ENCODE assay signal across 20 cellular contexts in genomic region chrX:41014776-41015175, GRCh38.
DNase-seq lines count a peak whose midpoint lies in the region; ATAC-seq and TF ChIP-seq lines count a peak whose summit lies in the region.
"Had no signal": no experiment of that assay in that cellular context is flagged by ENCODE, and none has a peak within 500 bp of the region (broad histone marks: within the 10 kb centered on the region; RNA-seq: fewer than 3 reads in every experiment).

No MANE protein-coding gene starts in this region.

- ATAC-seq in HG03025 (IDR thresholded peaks at IDR 0.05; ENCODE audit: low FRiP score, unreplicated experiment): no peak
- ATAC-seq: activated CD8-positive, alpha-beta memory T cell treated with anti-CD3 and anti-CD28 coated beads, Interleukin-2, amount 10 ng/mL, durations not matched to agents 7 days and 5 days had no signal

- TF ChIP-seq CTCF in RWPE1 (conservative IDR thresholded peaks at IDR 0.05; ENCODE audit: low read depth): no peak
- TF ChIP-seq CTCF in fibroblast of the aortic adventitia (IDR thresholded peaks at IDR 0.05; ENCODE audit: insufficient read depth, low read length): no peak

- POLR2A ChIA-PET in RWPE1 (lab: Yijun Ruan, JAX; ENCODE audit: low non-redundant PET): no interaction called here

- CTCF ChIA-PET in RWPE1 (lab: Yijun Ruan, JAX): no interaction called here

- no peak overlapping the region for H3K4me3 ChIP-seq in fibroblast of the aortic adventitia (ENCODE audit: low read depth, low read length)
- H3K4me3 ChIP-seq: ascending aorta, lung, Peyer's patch had no signal

- DNase-seq in DMS53 (lab: John Stamatoyannopoulos, UW) (peak; percentile 6), DMS53 treated with DMSO at 0.1 percent for 48 hours (lab: John Stamatoyannopoulos, UW; ENCODE audit: unreplicated experiment) (no peak), Daoy (ENCODE audit: low read depth) (peak; percentile 54), RWPE1 (ENCODE audit: low spot score) (peak; percentile 35), fibroblast of the aortic adventitia (ENCODE audit: low read depth) (peak; percentile 41), foreskin melanocyte (no peak), NOMO-1 treated with DMSO at 0.1 percent for 48 hours (lab: John Stamatoyannopoulos, UW; ENCODE audit: unreplicated experiment) (no peak)
- DNase-seq: activated CD8-positive, alpha-beta memory T cell treated with anti-CD3 and anti-CD28 coated beads, Interleukin-2, amount 10 ng/mL, durations not matched to agents 7 days and 5 days; CD4-positive, alpha-beta memory T cell; dermis blood vessel endothelial cell; GF-D8; H7; KG1; NCI-H1694; NCI-H524; Peyer's patch had no signal

- H3K27ac ChIP-seq in RWPE1: no peak overlapping the region
- H3K27ac ChIP-seq: 22Rv1, ascending aorta, Peyer's patch had no signal

Comparison
In these comparisons a context has a peak if more than half of its experiments do, and no peak if none do; other contexts are left out.
1. DNase-seq: peak in DMS53 (single experiment), Daoy (single experiment), RWPE1 (single experiment) and fibroblast of the aortic adventitia (single experiment); none in DMS53 treated with DMSO at 0.1 percent for 48 hours (single experiment), foreskin melanocyte (single experiment) and NOMO-1 treated with DMSO at 0.1 percent for 48 hours (single experiment).